28 cellular contexts compared by ENCODE assay signal in the genomic region with DNA sequence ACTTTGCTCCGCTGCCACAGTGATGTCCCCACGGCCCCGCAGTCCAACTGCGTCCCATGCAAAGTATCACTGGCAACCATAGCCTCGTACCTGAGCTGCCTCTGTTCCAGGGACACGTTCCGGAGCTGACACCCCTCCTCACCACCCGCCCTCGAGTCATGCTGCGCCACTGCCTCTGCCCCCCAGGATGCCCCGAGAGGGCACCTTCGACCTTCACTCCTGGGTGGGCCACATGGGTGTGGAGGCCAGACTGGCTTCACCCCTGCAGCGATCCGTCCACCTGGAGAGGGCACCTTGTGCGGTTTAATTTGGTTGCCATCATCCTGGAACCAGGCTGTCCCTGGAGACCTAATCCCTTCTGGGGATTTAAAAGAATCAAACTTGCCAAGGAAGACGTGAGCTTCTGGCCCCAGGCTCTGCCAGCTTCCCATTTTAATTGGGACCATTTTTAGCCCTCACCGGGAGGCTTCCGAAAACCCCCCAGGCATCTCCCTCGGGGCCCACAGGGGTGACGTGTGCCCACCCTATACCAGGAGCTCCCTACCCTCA.
"Had no signal": no experiment of that assay in that cellular context is flagged by ENCODE, and none has a peak within 500 bp of the region (broad histone marks: within the 10 kb centered on the region; RNA-seq: fewer than 3 reads in every experiment).

No MANE protein-coding gene starts in this region.

- H3K27me3 Mint-ChIP-seq: activated naive CD8-positive, alpha-beta T cell treated with anti-CD3 and anti-CD28 coated beads for 36 hours; effector memory CD8-positive, alpha-beta T cell had no signal

- H3K4me3 ChIP-seq: colonic mucosa, dorsolateral prefrontal cortex, esophagus muscularis mucosa, transverse colon, uterus had no signal

- H3K36me3 Mint-ChIP-seq: natural killer cell had no signal

- H3K4me1 Mint-ChIP-seq: activated naive CD8-positive, alpha-beta T cell treated with anti-CD3 and anti-CD28 coated beads for 36 hours; natural killer cell had no signal

- H3K27me3 ChIP-seq: colonic mucosa, dorsolateral prefrontal cortex, esophagus muscularis mucosa, transverse colon, uterus had no signal

- DNase-seq: activated CD4-positive, alpha-beta T cell treated with anti-CD3 and anti-CD28 coated beads for 4 hours; activated CD4-positive, alpha-beta T cell treated with anti-CD3 and anti-CD28 coated beads, Interleukin-2, amount 50 U/mL, for 48 hours; activated CD4-positive, CD25-positive, alpha-beta regulatory T cell; activated CD8-positive, alpha-beta memory T cell treated with anti-CD3 and anti-CD28 coated beads, Interleukin-2, amount 50 U/mL, for 48 hours; activated naive CD4-positive, alpha-beta T cell treated with Interleukin-2 at 50 U/mL for 16 hours; activated naive CD8-positive, alpha-beta T cell treated with anti-CD3 and anti-CD28 coated beads for 36 hours; activated T-cell treated with anti-CD3 and anti-CD28 coated beads, Interleukin-2, amount 50 U/mL, for 4 hours; colonic mucosa; dorsolateral prefrontal cortex; effector memory CD8-positive, alpha-beta T cell; hypothalamus; left ventricle myocardium superior; mammary epithelial cell; midbrain; natural killer cell; posterior cingulate gyrus; small intestine; stimulated activated CD4-positive, alpha-beta T cell treated with anti-CD3 and anti-CD28 coated beads, Interleukin-2, amount 100 ng/mL, for 24 hours; stimulated activated naive B cell treated with anti-CD40 and anti-IgM and Interleukin-4, amounts not matched to agents 10 μg/mL and 1 μg/mL and 100 μg/mL, for 72 hours; transverse colon; uterus had no signal

- H3K9me3 Mint-ChIP-seq: activated naive CD8-positive, alpha-beta T cell treated with anti-CD3 and anti-CD28 coated beads for 36 hours; activated T-cell treated with anti-CD3 and anti-CD28 coated beads, Interleukin-2, amount 50 U/mL, for 4 hours; activated T-helper 2 cell treated with anti-CD3 and anti-CD28 coated beads, Interferon-gamma antibody, Interleukin-2, Interleukin-4, amounts not matched to agents 10 μg/mL and 5 μg/mL and 100 μg/mL, durations not matched to agents 14 hours and 24 hours and 36 hours; effector memory CD8-positive, alpha-beta T cell; natural killer cell; stimulated activated naive B cell treated with anti-CD40 and anti-IgM and Interleukin-4, amounts not matched to agents 10 μg/mL and 1 μg/mL and 100 μg/mL, for 72 hours had no signal

- H3K4me1 ChIP-seq: colonic mucosa, uterus had no signal

- H3K27ac Mint-ChIP-seq: activated naive CD8-positive, alpha-beta T cell treated with anti-CD3 and anti-CD28 coated beads for 36 hours; activated T-helper 2 cell treated with anti-CD3 and anti-CD28 coated beads, Interferon-gamma antibody, Interleukin-2, Interleukin-4, amounts not matched to agents 10 μg/mL and 5 μg/mL and 100 μg/mL, durations not matched to agents 14 hours and 24 hours and 36 hours; effector memory CD8-positive, alpha-beta T cell; natural killer cell had no signal

- H3K36me3 ChIP-seq: colonic mucosa, transverse colon, uterus had no signal

- H3K27ac ChIP-seq: colonic mucosa, esophagus muscularis mucosa, transverse colon, uterus had no signal

- H3K4me3 Mint-ChIP-seq: activated naive CD8-positive, alpha-beta T cell treated with anti-CD3 and anti-CD28 coated beads for 36 hours; activated T-cell treated with anti-CD3 and anti-CD28 coated beads, Interleukin-2, amount 50 U/mL, for 4 hours; effector memory CD8-positive, alpha-beta T cell; natural killer cell; stimulated activated naive B cell treated with anti-CD40 and anti-IgM and Interleukin-4, amounts not matched to agents 10 μg/mL and 1 μg/mL and 100 μg/mL, for 72 hours had no signal

- H3K9me3 ChIP-seq: colonic mucosa, esophagus muscularis mucosa, transverse colon, uterus had no signal

- ATAC-seq: activated T-cell treated with anti-CD3 and anti-CD28 coated beads, Interleukin-2, amount 50 U/mL, for 4 hours; effector memory CD8-positive, alpha-beta T cell; left ventricle myocardium superior; natural killer cell; sciatic nerve; stimulated activated naive B cell treated with anti-CD40 and anti-IgM and Interleukin-4, amounts not matched to agents 10 μg/mL and 1 μg/mL and 100 μg/mL, for 72 hours had no signal

- FAIRE-seq: bronchial epithelial cell, endothelial cell of umbilical vein, frontal cortex, islet of Langerhans, small intestine had no signal
